ENCODE assay signal across 1 cellular context in the genomic region with DNA sequence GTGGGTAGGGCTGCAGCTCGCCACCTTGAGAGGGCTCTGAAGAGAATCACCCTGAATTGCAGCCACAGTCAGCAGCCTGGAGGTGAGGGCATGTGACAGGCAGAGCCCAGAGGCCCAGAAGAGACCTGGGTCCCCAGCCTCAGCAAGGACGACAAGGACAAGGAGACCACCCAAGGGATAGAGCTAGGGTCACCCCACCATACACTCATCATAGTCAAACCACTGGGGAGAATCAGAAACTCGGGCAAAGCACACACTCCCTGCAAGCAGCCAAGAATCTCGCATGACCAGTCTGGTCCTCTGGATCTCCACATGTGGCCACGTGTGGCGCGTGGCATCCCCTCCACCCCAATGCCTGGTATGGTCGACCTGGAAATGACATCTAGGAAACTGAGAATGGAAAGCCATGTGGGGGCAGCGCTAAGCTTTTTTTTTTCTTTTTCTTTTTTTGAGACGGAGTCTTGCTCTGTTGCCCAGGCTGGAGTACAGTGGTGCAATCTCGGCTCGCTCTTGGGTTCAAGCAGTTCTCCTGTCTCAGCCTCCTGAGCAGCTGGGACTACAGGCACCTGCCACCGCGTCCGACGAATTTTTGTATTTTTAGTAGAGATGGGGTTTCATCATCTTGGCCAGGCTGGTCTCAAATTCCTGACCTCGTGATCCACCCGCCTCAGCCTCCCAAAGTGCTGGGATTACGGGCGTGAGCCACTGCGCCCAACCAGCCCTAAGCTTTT.
A peak's percentile ranks its signal among the peaks of the same experiment; 100 is the strongest.
TF ChIP-seq lines count a peak whose summit lies in the region.

No MANE protein-coding gene starts in this region.

TF ChIP-seq in HepG2, 621 proteins besides CTCF, POLR2A, EP300 and RAD21 (continued from another document):
- TF ChIP-seq, protein P1, sequence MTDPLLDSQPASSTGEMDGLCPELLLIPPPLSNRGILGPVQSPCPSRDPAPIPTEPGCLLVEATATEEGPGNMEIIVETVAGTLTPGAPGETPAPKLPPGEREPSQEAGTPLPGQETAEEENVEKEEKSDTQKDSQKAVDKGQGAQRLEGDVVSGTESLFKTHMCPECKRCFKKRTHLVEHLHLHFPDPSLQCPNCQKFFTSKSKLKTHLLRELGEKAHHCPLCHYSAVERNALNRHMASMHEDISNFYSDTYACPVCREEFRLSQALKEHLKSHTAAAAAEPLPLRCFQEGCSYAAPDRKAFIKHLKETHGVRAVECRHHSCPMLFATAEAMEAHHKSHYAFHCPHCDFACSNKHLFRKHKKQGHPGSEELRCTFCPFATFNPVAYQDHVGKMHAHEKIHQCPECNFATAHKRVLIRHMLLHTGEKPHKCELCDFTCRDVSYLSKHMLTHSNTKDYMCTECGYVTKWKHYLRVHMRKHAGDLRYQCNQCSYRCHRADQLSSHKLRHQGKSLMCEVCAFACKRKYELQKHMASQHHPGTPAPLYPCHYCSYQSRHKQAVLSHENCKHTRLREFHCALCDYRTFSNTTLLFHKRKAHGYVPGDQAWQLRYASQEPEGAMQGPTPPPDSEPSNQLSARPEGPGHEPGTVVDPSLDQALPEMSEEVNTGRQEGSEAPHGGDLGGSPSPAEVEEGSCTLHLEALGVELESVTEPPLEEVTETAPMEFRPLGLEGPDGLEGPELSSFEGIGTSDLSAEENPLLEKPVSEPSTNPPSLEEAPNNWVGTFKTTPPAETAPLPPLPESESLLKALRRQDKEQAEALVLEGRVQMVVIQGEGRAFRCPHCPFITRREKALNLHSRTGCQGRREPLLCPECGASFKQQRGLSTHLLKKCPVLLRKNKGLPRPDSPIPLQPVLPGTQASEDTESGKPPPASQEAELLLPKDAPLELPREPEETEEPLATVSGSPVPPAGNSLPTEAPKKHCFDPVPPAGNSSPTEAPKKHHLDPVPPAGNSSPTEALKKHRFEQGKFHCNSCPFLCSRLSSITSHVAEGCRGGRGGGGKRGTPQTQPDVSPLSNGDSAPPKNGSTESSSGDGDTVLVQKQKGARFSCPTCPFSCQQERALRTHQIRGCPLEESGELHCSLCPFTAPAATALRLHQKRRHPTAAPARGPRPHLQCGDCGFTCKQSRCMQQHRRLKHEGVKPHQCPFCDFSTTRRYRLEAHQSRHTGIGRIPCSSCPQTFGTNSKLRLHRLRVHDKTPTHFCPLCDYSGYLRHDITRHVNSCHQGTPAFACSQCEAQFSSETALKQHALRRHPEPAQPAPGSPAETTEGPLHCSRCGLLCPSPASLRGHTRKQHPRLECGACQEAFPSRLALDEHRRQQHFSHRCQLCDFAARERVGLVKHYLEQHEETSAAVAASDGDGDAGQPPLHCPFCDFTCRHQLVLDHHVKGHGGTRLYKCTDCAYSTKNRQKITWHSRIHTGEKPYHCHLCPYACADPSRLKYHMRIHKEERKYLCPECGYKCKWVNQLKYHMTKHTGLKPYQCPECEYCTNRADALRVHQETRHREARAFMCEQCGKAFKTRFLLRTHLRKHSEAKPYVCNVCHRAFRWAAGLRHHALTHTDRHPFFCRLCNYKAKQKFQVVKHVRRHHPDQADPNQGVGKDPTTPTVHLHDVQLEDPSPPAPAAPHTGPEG (CRISPR knock-in tag; IDR thresholded peaks at IDR 0.05), result peak; percentile 14; the same call in 1 of the 2 replicates
- TF ChIP-seq SCMH1 (CRISPR knock-in tag; IDR thresholded peaks at IDR 0.05; ENCODE audit: borderline replicate concordance), result no peak
- no peak for TF ChIP-seq SUZ12 (IDR thresholded peaks at IDR 0.05; ENCODE audit: low read depth, low read length)
- TF ChIP-seq ZNF891 (CRISPR knock-in tag; IDR thresholded peaks at IDR 0.05), result peak; percentile 60; the same call in 1 of the 2 replicates
- TF ChIP-seq SP5 (CRISPR knock-in tag; IDR thresholded peaks at IDR 0.05; ENCODE audit: borderline replicate concordance, low read depth), result no peak
- TF ChIP-seq ZSCAN25 (CRISPR knock-in tag; IDR thresholded peaks at IDR 0.05), result 0 out of 2 replicates have a peak, but pooled peaks have one; percentile 30
- TF ChIP-seq, protein P2, sequence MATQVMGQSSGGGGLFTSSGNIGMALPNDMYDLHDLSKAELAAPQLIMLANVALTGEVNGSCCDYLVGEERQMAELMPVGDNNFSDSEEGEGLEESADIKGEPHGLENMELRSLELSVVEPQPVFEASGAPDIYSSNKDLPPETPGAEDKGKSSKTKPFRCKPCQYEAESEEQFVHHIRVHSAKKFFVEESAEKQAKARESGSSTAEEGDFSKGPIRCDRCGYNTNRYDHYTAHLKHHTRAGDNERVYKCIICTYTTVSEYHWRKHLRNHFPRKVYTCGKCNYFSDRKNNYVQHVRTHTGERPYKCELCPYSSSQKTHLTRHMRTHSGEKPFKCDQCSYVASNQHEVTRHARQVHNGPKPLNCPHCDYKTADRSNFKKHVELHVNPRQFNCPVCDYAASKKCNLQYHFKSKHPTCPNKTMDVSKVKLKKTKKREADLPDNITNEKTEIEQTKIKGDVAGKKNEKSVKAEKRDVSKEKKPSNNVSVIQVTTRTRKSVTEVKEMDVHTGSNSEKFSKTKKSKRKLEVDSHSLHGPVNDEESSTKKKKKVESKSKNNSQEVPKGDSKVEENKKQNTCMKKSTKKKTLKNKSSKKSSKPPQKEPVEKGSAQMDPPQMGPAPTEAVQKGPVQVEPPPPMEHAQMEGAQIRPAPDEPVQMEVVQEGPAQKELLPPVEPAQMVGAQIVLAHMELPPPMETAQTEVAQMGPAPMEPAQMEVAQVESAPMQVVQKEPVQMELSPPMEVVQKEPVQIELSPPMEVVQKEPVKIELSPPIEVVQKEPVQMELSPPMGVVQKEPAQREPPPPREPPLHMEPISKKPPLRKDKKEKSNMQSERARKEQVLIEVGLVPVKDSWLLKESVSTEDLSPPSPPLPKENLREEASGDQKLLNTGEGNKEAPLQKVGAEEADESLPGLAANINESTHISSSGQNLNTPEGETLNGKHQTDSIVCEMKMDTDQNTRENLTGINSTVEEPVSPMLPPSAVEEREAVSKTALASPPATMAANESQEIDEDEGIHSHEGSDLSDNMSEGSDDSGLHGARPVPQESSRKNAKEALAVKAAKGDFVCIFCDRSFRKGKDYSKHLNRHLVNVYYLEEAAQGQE (IDR thresholded peaks at IDR 0.05; ENCODE audit: borderline replicate concordance in 1 of 2, low read depth in 1 of 2, low read length in 2 of 2), result no peak
- no peak for TF ChIP-seq ZNF136 (CRISPR knock-in tag; IDR thresholded peaks at IDR 0.05; ENCODE audit: low read depth)
- peak; percentile 9; the same call in 1 of the 2 replicates for TF ChIP-seq HOXA3 (CRISPR knock-in tag; IDR thresholded peaks at IDR 0.05)
TF ChIP-seq in HepG2: peak in this region for 33.
